ENCODE assay signal across 8 cellular contexts in the genomic region with DNA sequence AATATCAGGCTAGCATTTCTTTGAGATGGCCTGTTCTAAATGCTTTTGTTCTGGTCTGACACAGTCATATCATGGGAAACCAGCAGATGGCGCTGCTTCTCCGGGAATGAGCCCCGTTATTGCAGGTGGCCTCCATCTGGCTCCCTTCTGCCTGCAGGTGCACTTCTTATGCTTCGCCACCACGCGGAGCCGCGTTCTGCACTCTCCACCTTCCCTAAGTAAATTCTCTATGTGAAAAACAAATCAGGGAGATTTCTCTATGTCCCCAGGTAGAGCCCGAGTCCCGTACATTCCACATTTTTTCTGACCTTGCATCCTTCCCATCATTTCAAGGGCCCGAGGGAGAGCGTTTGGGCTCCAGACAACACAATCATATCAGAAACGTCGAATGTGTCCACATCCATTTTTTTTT. TPM values are rescaled to one million over a fixed set of nuclear protein-coding genes. Genes with fewer than 3 reads are reported as not detected.
DNase-seq lines count a peak whose midpoint lies in the region; ATAC-seq, FAIRE-seq and TF ChIP-seq lines count a peak whose summit lies in the region.

No MANE protein-coding gene starts in this region.

- H3K4me1 Mint-ChIP-seq in type B pancreatic cell (ENCODE audit: unreplicated experiment): peaks cover 4% of the 10 kb centered on the region

- TF ChIP-seq POLR2A in gastroesophageal sphincter (IDR thresholded peaks at IDR 0.05): no peak

- H3K36me3 ChIP-seq in SJCRH30 (no peaks in the 10 kb centered on the region), gastroesophageal sphincter (no peaks in the 10 kb centered on the region), pancreas (no peaks in the 10 kb centered on the region)

- H3K9me3 Mint-ChIP-seq in type B pancreatic cell: no peaks in the 10 kb centered on the region

- H3K27me3 ChIP-seq in SJCRH30 (no peaks in the 10 kb centered on the region), gastroesophageal sphincter (no peaks in the 10 kb centered on the region), pancreas (no peaks in the 10 kb centered on the region)

- no peak for FAIRE-seq in pancreas (lab: Jason Lieb, UNC)

- 9% methylated on average over 12 to 14 of the region's 14 CpGs for WGBS in gastroesophageal sphincter (ENCODE audit: low coverage in 1 of 2), 2 donors
- WGBS in pancreas, 2 donors: 2 to 3% methylated on average over 14 of the region's 14 CpGs

- no peak overlapping the region for H3K27ac ChIP-seq in SJCRH30
- no peak overlapping the region for H3K27ac ChIP-seq in gastroesophageal sphincter
- no peak overlapping the region for H3K27ac ChIP-seq in pancreas

- no peak overlapping the region for H3K4me3 Mint-ChIP-seq in type B pancreatic cell

- peak; percentile 90 for TF ChIP-seq CTCF in GM10248 (IDR thresholded peaks at IDR 0.05; ENCODE audit: control extremely low read depth, extremely low read depth, low read depth, missing control alignments)
- peak; percentile 88 to 95 (median 91) for TF ChIP-seq CTCF in gastroesophageal sphincter (IDR thresholded peaks at IDR 0.05)
- TF ChIP-seq CTCF in pancreas (IDR thresholded peaks at IDR 0.05): peak; percentile 97 to 99 (median 98)
- TF ChIP-seq CTCF in type B pancreatic cell (conservative IDR thresholded peaks at IDR 0.05): peak; percentile 99

- peaks cover 7% of the 10 kb centered on the region for H3K27me3 Mint-ChIP-seq in type B pancreatic cell

- POLR2A ChIA-PET in GM10248 (lab: Yijun Ruan, JAX): no interaction called here
- POLR2A ChIA-PET in HEK293T (lab: Yijun Ruan, JAX): no interaction called here

- DNase-seq in GM10248 (ENCODE audit: extremely low spot score): peak; percentile 89
- DNase-seq in HEK293T (ENCODE audit: extremely low spot score): peak; percentile 88
- DNase-seq in NAMALWA (ENCODE audit: low spot score): peak; percentile 93
- DNase-seq in SJCRH30: peak; percentile 71 to 87
- peak; percentile 94 for DNase-seq in activated effector memory CD4-positive, alpha-beta T cell treated with anti-CD3 and anti-CD28 coated beads, Interleukin-2, amount 50 U/mL, for 16 hours
- peak; percentile 83 to 96 (median 94) for DNase-seq in pancreas
- peak; percentile 92 for DNase-seq in type B pancreatic cell (ENCODE audit: extremely low spot score, unreplicated experiment)

- H3K4me1 ChIP-seq in SJCRH30: no peaks in the 10 kb centered on the region
- peaks cover 0 to 6% (median 0%) of the 10 kb centered on the region in 3 donors for H3K4me1 ChIP-seq in gastroesophageal sphincter
- peaks cover 0 to 7% (median 0%) of the 10 kb centered on the region in 3 donors for H3K4me1 ChIP-seq in pancreas

- no peaks in the 10 kb centered on the region for H3K9me3 ChIP-seq in SJCRH30 (replicated peaks)
- no peaks in the 10 kb centered on the region for H3K9me3 ChIP-seq in gastroesophageal sphincter
- H3K9me3 ChIP-seq in pancreas: no peaks in the 10 kb centered on the region

- no peaks in the 10 kb centered on the region for H3K36me3 Mint-ChIP-seq in type B pancreatic cell

- ATAC-seq in gastroesophageal sphincter (peak; percentile 71), pancreas (peak; percentile 87 to 98 (median 96))

- H3K27ac Mint-ChIP-seq in type B pancreatic cell: no peak overlapping the region

- intact Hi-C loops in pancreas (cut with DNase I): loop anchor here in 2 of 3 donors (5.0 to 10.0 kb wide), 3 partner anchors 214 to 431 kb away; no protein-coding TSS in a partner anchor

- CTCF ChIA-PET in GM10248 (lab: Yijun Ruan, JAX): interaction anchor here (0.5 to 10.5 kb wide), 18 partner anchors 9 to 432 kb away, joined by 3 to 117 read pairs (median 6); partner anchors contain the start of gene GLRX5
- CTCF ChIA-PET in HEK293T (lab: Yijun Ruan, JAX): interaction anchor here (0.9 to 2.4 kb wide), 4 partner anchors 48 to 433 kb away, joined by 3 to 8 read pairs (median 5); no protein-coding TSS in a partner anchor

- no peak for TF ChIP-seq EP300 in gastroesophageal sphincter (IDR thresholded peaks at IDR 0.05)

- no peak overlapping the region for H3K4me3 ChIP-seq in SJCRH30
- no peak overlapping the region for H3K4me3 ChIP-seq in gastroesophageal sphincter
- no peak overlapping the region for H3K4me3 ChIP-seq in pancreas

TF ChIP-seq in HEK293T, 16 proteins besides CTCF, POLR2A, EP300 and RAD21:
- no peak for TF ChIP-seq TARDBP (IDR thresholded peaks at IDR 0.05)
- TF ChIP-seq L3MBTL2 (conservative IDR thresholded peaks at IDR 0.05): peak; percentile 54; the same call in 1 of the 2 replicates
- TF ChIP-seq PKNOX1 (IDR thresholded peaks at IDR 0.05): no peak

RNA-seq across cellular contexts. Expression of gene GLRX5, which starts 26.2 kb away (rescaled TPM):
- 130 and 132 TPM in 2 replicates for total RNA-seq in SJCRH30 (2014; rRNA removed; shearing (Covaris generic))
- total RNA-seq in gastroesophageal sphincter (10 to 100 TPM; 30.5 to 50.5 (median 33.3) TPM), pancreas (10 to 100 TPM in 4 of 6 donors, 1 to 10 TPM in 2; 8.8 to 16.6 (median 12.8) TPM), type B pancreatic cell (ENCODE audit: low replicate concordance) (48.8 and 59.4 TPM in 2 replicates)
- polyA plus RNA-seq in pancreas: 10 to 100 TPM; 15.1 to 22.9 TPM

RNA-seq across cellular contexts. Expression of gene SYNE3, which starts 44.6 kb away (rescaled TPM):
- 34.1 and 34.5 TPM in 2 replicates for total RNA-seq in SJCRH30 (2014; rRNA removed; shearing (Covaris generic))
- total RNA-seq in gastroesophageal sphincter (10 to 100 TPM; 16.5 to 28.0 (median 20.3) TPM), pancreas (1 to 10 TPM in 5 of 6 donors, under 1 TPM in 1; 0.98 to 4.5 (median 2.5) TPM), type B pancreatic cell (ENCODE audit: low replicate concordance) (0.65 and 2.9 TPM in 2 replicates)
- 1 to 10 TPM in 1 of 2 donors, under 1 TPM in 1; 0.54 to 1.5 TPM for polyA plus RNA-seq in pancreas
